8 cellular contexts compared by ENCODE assay signal in the genomic region with DNA sequence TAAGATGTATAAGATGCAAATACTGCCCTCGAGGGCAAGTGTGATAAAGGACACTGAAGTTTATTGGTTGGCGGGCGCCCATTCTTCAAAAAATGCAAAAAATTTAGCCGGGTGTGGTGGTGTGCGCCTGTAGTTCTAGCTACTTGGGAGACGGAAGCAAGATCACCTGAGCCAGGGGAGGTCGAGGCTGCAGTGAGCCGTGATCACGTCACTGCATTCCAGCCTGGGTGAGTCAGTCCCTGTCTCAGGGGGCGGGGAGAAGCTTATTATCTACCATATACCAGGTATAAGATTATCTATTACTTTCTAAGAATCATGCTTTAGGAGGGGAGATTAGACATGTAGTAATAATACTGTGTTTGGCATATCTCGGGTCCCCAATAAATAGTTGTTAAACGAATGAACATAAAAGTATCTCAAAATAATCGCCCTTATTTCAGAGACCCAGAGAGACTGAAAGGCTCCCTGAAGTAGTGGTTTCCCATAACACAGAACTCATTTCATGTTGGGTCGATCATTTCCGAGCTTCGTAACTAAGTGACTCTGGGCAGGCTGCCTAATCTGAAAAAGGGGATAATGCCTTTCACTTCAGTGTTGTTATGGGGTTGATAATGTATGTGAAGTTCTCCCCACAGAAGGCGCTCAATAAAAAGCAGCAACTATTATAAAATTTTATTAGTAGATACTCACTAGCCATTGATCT. TPM values are rescaled to one million over a fixed set of nuclear protein-coding genes. Genes with fewer than 3 reads are reported as not detected.
DNase-seq lines count a peak whose midpoint lies in the region; ATAC-seq, FAIRE-seq and TF ChIP-seq lines count a peak whose summit lies in the region.

No MANE protein-coding gene starts in this region.

- no peak for TF ChIP-seq CTCF in VCaP (conservative IDR thresholded peaks at IDR 0.05)
- TF ChIP-seq CTCF in ovary (IDR thresholded peaks at IDR 0.05), result no peak
- TF ChIP-seq CTCF in D721Med (IDR thresholded peaks at IDR 0.05; ENCODE audit: insufficient read depth, missing control alignments), result no peak

- H3K4me1 ChIP-seq in ovary (ENCODE audit: insufficient read depth), result peaks cover 8% of the 10 kb centered on the region

- H3K27me3 ChIP-seq in ovary, result no peaks in the 10 kb centered on the region

- intact Hi-C loops in ovary (cut with DNase I), result no loop called here

- no peak for FAIRE-seq in H54 (lab: Jason Lieb, UNC)
- FAIRE-seq in D721Med (lab: Jason Lieb, UNC), result no peak

- H3K36me3 ChIP-seq in ovary, result no peaks in the 10 kb centered on the region

- ATAC-seq in GM21528 (IDR thresholded peaks at IDR 0.05; ENCODE audit: low FRiP score, unreplicated experiment), result no peak

- H3K27ac ChIP-seq in VCaP, result peak overlapping the region; percentile 92
- peak overlapping the region in 1 of 2 donors; percentile 93 for H3K27ac ChIP-seq in ovary

- TF ChIP-seq POLR2A in erythroblast (IDR thresholded peaks at IDR 0.05; ENCODE audit: low read length), result no peak
- no peak for TF ChIP-seq POLR2A in ovary (IDR thresholded peaks at IDR 0.05)
- no peak for TF ChIP-seq POLR2A in H54 (IDR thresholded peaks at IDR 0.05; ENCODE audit: low read depth, low read length)

- 33 to 41% (median 37%) methylated on average over 17 of the region's 17 CpGs for WGBS in ovary, 3 donors

- peak overlapping the region; percentile 85 for H3K4me3 ChIP-seq in ovary

- no peak for TF ChIP-seq EP300 in ovary (IDR thresholded peaks at IDR 0.05)

- H3K9me3 ChIP-seq in ovary, result no peaks in the 10 kb centered on the region

- DNase-seq in NCI-H146 (lab: John Stamatoyannopoulos, UW), result peak; percentile 6
- DNase-seq in NCI-H146 treated with DMSO at 0.1 percent for 48 hours (lab: John Stamatoyannopoulos, UW; ENCODE audit: unreplicated experiment), result no peak
- DNase-seq in erythroblast (lab: John Stamatoyannopoulos, UW), result peak; percentile 81
- DNase-seq in ovary, result peak in 4 of 5 donors; percentile 28 to 41 (median 38)
- DNase-seq in H54 (ENCODE audit: insufficient read length, low spot score), result no peak
- no peak for DNase-seq in D721Med (ENCODE audit: insufficient read length, low spot score)

RNA-seq across cellular contexts. Expression of a gene that starts 1.2 kb away (rescaled TPM):
- total RNA-seq in ovary, result 10 to 100 TPM in 6 of 7 donors, 1 to 10 TPM in 1; 7.3 to 23.7 (median 16.4) TPM
- 1 to 10 TPM; 2.5 to 4.3 TPM for polyA plus RNA-seq in ovary

RNA-seq across cellular contexts. Expression of a gene that starts 1.9 kb away (rescaled TPM):
- total RNA-seq in ovary, result under 1 TPM in 2 of 7 donors, not detected in 5; 0.11 to 0.33 TPM
- polyA plus RNA-seq in ovary, result under 1 TPM; 0.06 to 0.20 TPM

RNA-seq across cellular contexts. Expression of a gene that starts 57.0 kb away (rescaled TPM):
- 10 to 100 TPM in 1 of 7 donors, 1 to 10 TPM in 2, under 1 TPM in 2, not detected in 2; 0.52 to 11.8 (median 1.8) TPM for total RNA-seq in ovary
- under 1 TPM in 1 of 2 donors, not detected in 1; 0.05 TPM for polyA plus RNA-seq in ovary

Comparison
In these comparisons a context has a peak if more than half of its experiments do, and no peak if none do; other contexts are left out.
1. DNase-seq: peak in NCI-H146 (single experiment), erythroblast (2 of 2) and ovary (4 of 5); none in NCI-H146 treated with DMSO at 0.1 percent for 48 hours (single experiment), H54 (single experiment) and D721Med (single experiment).